ENCODE assay signal across 14 cellular contexts in genomic region chr21:15743593-15743992, GRCh38.
"Had no signal": no experiment of that assay in that cellular context is flagged by ENCODE, and none has a peak within 500 bp of the region (broad histone marks: within the 10 kb centered on the region; RNA-seq: fewer than 3 reads in every experiment).

No MANE protein-coding gene starts in this region.

- H3K9me3 ChIP-seq: ascending aorta had no signal

- FAIRE-seq: urothelium cell line had no signal

- H3K4me3 Mint-ChIP-seq: activated CD8-positive, alpha-beta T cell treated with anti-CD3 and anti-CD28 coated beads, Interleukin-2, amount 10 ng/mL, durations not matched to agents 7 days and 5 days had no signal

- H3K36me3 ChIP-seq: ascending aorta had no signal

- H3K27ac ChIP-seq: ascending aorta, coronary artery, skin epidermis, VCaP had no signal

- H3K4me3 ChIP-seq: ascending aorta, coronary artery, skin epidermis had no signal

- ATAC-seq: activated CD8-positive, alpha-beta T cell treated with anti-CD3 and anti-CD28 coated beads, Interleukin-2, amount 10 ng/mL, durations not matched to agents 7 days and 5 days had no signal

- H3K27me3 ChIP-seq: ascending aorta had no signal

- H3K4me1 ChIP-seq: ascending aorta had no signal

- H3K27ac Mint-ChIP-seq: activated CD8-positive, alpha-beta T cell treated with anti-CD3 and anti-CD28 coated beads, Interleukin-2, amount 10 ng/mL, durations not matched to agents 7 days and 5 days had no signal

- DNase-seq: activated CD4-positive, alpha-beta T cell treated with anti-CD3 and anti-CD28 coated beads for 4 hours; activated CD8-positive, alpha-beta memory T cell treated with anti-CD3 and anti-CD28 coated beads, Interleukin-2, amount 50 U/mL, for 48 hours; activated CD8-positive, alpha-beta T cell treated with anti-CD3 and anti-CD28 coated beads, Interleukin-2, amount 10 ng/mL, durations not matched to agents 7 days and 5 days; activated naive CD4-positive, alpha-beta T cell; central memory CD4-positive, alpha-beta T cell; effector CD8-positive, alpha-beta T cell; posterior cingulate gyrus; stimulated activated CD4-positive, alpha-beta T cell treated with anti-CD3 and anti-CD28 coated beads, Interleukin-4, amount 100 ng/mL, for 4 hours; T-helper 9 cell had no signal
